In genomic region chr5:54547711-54548250, GRCh38 we compare ENCODE assay signal across 14 cellular contexts. TPM values are rescaled to one million over a fixed set of nuclear protein-coding genes. Genes with fewer than 3 reads are reported as not detected.
DNase-seq lines count a peak whose midpoint lies in the region; ATAC-seq and TF ChIP-seq lines count a peak whose summit lies in the region.
"Had no signal": no experiment of that assay in that cellular context is flagged by ENCODE, and none has a peak within 500 bp of the region (broad histone marks: within the 10 kb centered on the region; RNA-seq: fewer than 3 reads in every experiment).

No MANE protein-coding gene starts in this region.

- H4K8ac ChIP-seq in IMR-90 (ENCODE audit: low read depth in 2 of 2, low read length in 2 of 2): peak overlapping the region in 1 of 2 experiments; percentile 7; a peak in 1 of 4 replicates

- H3K4ac ChIP-seq in IMR-90 (ENCODE audit: low read depth, low read length): 0 out of 2 replicates have a peak overlapping the region, but pooled peaks have one; percentile 32

- H3K9me3 ChIP-seq in IMR-90 (ENCODE audit: control insufficient read depth, insufficient read depth, low read length): no peaks in the 10 kb centered on the region
- H3K9me3 ChIP-seq in lung (ENCODE audit: control insufficient read depth in 2 of 2, insufficient read depth in 1 of 2, low read length in 1 of 2): no peaks in the 10 kb centered on the region
- H3K9me3 ChIP-seq: BLaER1 treated with 17β-estradiol and CSF1 and Interleukin-3, amounts not matched to agents 10 nM and 100 nM had no signal

- no peaks in the 10 kb centered on the region for H3K27me3 Mint-ChIP-seq in activated T-cell treated with anti-CD3 and anti-CD28 coated beads, Interleukin-2, amount 50 U/mL, for 24 hours
- H3K27me3 Mint-ChIP-seq: activated CD4-positive, alpha-beta T cell treated with anti-CD3 and anti-CD28 coated beads, Interleukin-2, amount 10 ng/mL, durations not matched to agents 7 days and 5 days; activated naive CD8-positive, alpha-beta T cell treated with anti-CD3 and anti-CD28 coated beads, Interleukin-2, amount 10 ng/mL, durations not matched to agents 7 days and 5 days; stimulated activated naive CD8-positive, alpha-beta T cell treated with anti-CD3 and anti-CD28 coated beads, Interleukin-15, amount 100 ng/mL, for 72 hours had no signal

- CTCF ChIA-PET in AG04449 (lab: Yijun Ruan, JAX) (interaction anchor here (1.7 to 1.8 kb wide), 2 partner anchors 10 to 298 kb away, joined by 7 to 8 read pairs; no protein-coding TSS in a partner anchor), IMR-90 (lab: Yijun Ruan, JAX) (no interaction called here)

- H3K4me1 ChIP-seq in IMR-90 (ENCODE audit: control insufficient read depth, insufficient read depth, low read length) (peaks cover 8% of the 10 kb centered on the region), lung (ENCODE audit: control insufficient read depth in 2 of 2, insufficient read depth in 2 of 2, low read length in 2 of 2) (peaks cover 4 to 17% of the 10 kb centered on the region in 2 donors)

- H3K36me3 ChIP-seq in IMR-90 (ENCODE audit: control insufficient read depth, insufficient read depth, low read length) (peaks cover 39% of the 10 kb centered on the region), lung (ENCODE audit: control insufficient read depth in 2 of 2, insufficient read depth in 2 of 2, low read length in 2 of 2) (peaks cover 3 to 6% of the 10 kb centered on the region in 2 donors)

- BruUV-seq in IMR-90 (replicated peaks; lab: Mats Ljungman, UMichigan): no TSS peak

- in situ Hi-C loops in IMR-90 (cut with MboI; ENCODE audit: low sequenced_read_pairs): no loop called here

- no peak overlapping the region for H4K5ac ChIP-seq in IMR-90 (ENCODE audit: low read depth, low read length)

- no peak overlapping the region for H2AK9ac ChIP-seq in IMR-90 (replicated peaks; ENCODE audit: low read depth, low read length, poor library complexity)

- H3K27ac Mint-ChIP-seq in activated T-cell treated with anti-CD3 and anti-CD28 coated beads, Interleukin-2, amount 50 U/mL, for 24 hours: no peak overlapping the region
- H3K27ac Mint-ChIP-seq: activated CD4-positive, alpha-beta T cell treated with anti-CD3 and anti-CD28 coated beads, Interleukin-2, amount 10 ng/mL, durations not matched to agents 7 days and 5 days; activated naive CD8-positive, alpha-beta T cell treated with anti-CD3 and anti-CD28 coated beads, Interleukin-2, amount 10 ng/mL, durations not matched to agents 7 days and 5 days; stimulated activated naive CD8-positive, alpha-beta T cell treated with anti-CD3 and anti-CD28 coated beads, Interleukin-15, amount 100 ng/mL, for 72 hours had no signal

- H2BK120ac ChIP-seq in IMR-90 (ENCODE audit: low read depth, low read length): no peak overlapping the region

- no peak overlapping the region; the same call in 2 of the 3 replicates for H2BK15ac ChIP-seq in IMR-90 (ENCODE audit: low read depth, low read length)

- TF ChIP-seq POLR2A in IMR-90 (IDR thresholded peaks at IDR 0.05; ENCODE audit: low read depth, low read length): no peak

- no peak for TF ChIP-seq CTCF in AG04449 (IDR thresholded peaks at IDR 0.05; ENCODE audit: insufficient read depth, low read length, missing control alignments)
- TF ChIP-seq CTCF in IMR-90 (conservative IDR thresholded peaks at IDR 0.05; ENCODE audit: low read depth, low read length): no peak
- TF ChIP-seq CTCF in lung (IDR thresholded peaks at IDR 0.05; ENCODE audit: control extremely low read depth, extremely low read depth): no peak

- POLR2A ChIA-PET in AG04449 (lab: Yijun Ruan, JAX) (no interaction called here), IMR-90 (lab: Charles Lee; ENCODE audit: unreplicated experiment) (no interaction called here)

- H3K56ac ChIP-seq in IMR-90 (ENCODE audit: extremely low read depth, insufficient read depth, low read length): no peak overlapping the region

- no peaks in the 10 kb centered on the region for H3K9me3 Mint-ChIP-seq in activated T-cell treated with anti-CD3 and anti-CD28 coated beads, Interleukin-2, amount 50 U/mL, for 24 hours
- H3K9me3 Mint-ChIP-seq: activated CD4-positive, alpha-beta T cell treated with anti-CD3 and anti-CD28 coated beads, Interleukin-2, amount 10 ng/mL, durations not matched to agents 7 days and 5 days; activated naive CD8-positive, alpha-beta T cell treated with anti-CD3 and anti-CD28 coated beads, Interleukin-2, amount 10 ng/mL, durations not matched to agents 7 days and 5 days; stimulated activated naive CD8-positive, alpha-beta T cell treated with anti-CD3 and anti-CD28 coated beads, Interleukin-15, amount 100 ng/mL, for 72 hours had no signal

- peak; percentile 78 for ATAC-seq in IMR-90 (ENCODE audit: low read depth)
- peak; percentile 69 for ATAC-seq in esophagus mucosa
- ATAC-seq in lung (ENCODE audit: insufficient read depth, low FRiP score): peak; percentile 41
- ATAC-seq: stimulated activated naive CD8-positive, alpha-beta T cell treated with anti-CD3 and anti-CD28 coated beads, Interleukin-15, amount 100 ng/mL, for 72 hours had no signal

- no peak overlapping the region for H3K4me2 ChIP-seq in IMR-90 (ENCODE audit: low read depth, low read length)

- H3K36me3 Mint-ChIP-seq in activated T-cell treated with anti-CD3 and anti-CD28 coated beads, Interleukin-2, amount 50 U/mL, for 24 hours (ENCODE audit: low read depth): peaks cover 30% of the 10 kb centered on the region

- peaks cover 24% of the 10 kb centered on the region for H3K9me1 ChIP-seq in IMR-90 (ENCODE audit: insufficient read depth, low read length)

- no peak overlapping the region; the same call in 1 of the 2 replicates for H3K27ac ChIP-seq in IMR-90 (ENCODE audit: insufficient read depth, low read length)
- H3K27ac ChIP-seq in lung (ENCODE audit: low read depth in 1 of 2, low read length in 1 of 2): peak overlapping the region in 1 of 2 donors; percentile 67

- WGBS in IMR-90 (ENCODE audit: extremely low coverage in 2 of 2, insufficient read length in 1 of 2), 2 experiments: no CpG with 5 or more reads among the region's 1 CpG
- 45 to 79% methylated on average over 1 of the region's 1 CpG for WGBS in lung, 2 donors

- H3K4me3 ChIP-seq in AG04449 (ENCODE audit: low read depth, low read length) (no peak overlapping the region), IMR-90 (ENCODE audit: insufficient read depth, low read depth, low read length) (no peak overlapping the region), lung (no peak overlapping the region)
- H3K4me3 ChIP-seq: BLaER1 treated with 17β-estradiol and CSF1 and Interleukin-3, amounts not matched to agents 10 nM and 100 nM had no signal

- no peak overlapping the region for H2BK20ac ChIP-seq in IMR-90 (ENCODE audit: low read depth, low read length)

- H3K23ac ChIP-seq in IMR-90 (ENCODE audit: low read depth, low read length): no peak overlapping the region

- H4K20me1 ChIP-seq in IMR-90 (ENCODE audit: insufficient read depth, low read length): peaks cover 58% of the 10 kb centered on the region

- H3K18ac ChIP-seq in IMR-90 (ENCODE audit: low read depth, low read length): no peak overlapping the region

- H3K79me1 ChIP-seq in IMR-90 (ENCODE audit: low read depth in 1 of 2, low read length in 2 of 2): peaks cover 34 to 80% of the 10 kb centered on the region in 2 experiments

- dilution Hi-C loops in IMR-90 (cut with HindIII; ENCODE audit: low sequenced_read_pairs, unreplicated experiment): no loop called here

- peaks cover 1% of the 10 kb centered on the region for H3K4me1 Mint-ChIP-seq in activated T-cell treated with anti-CD3 and anti-CD28 coated beads, Interleukin-2, amount 50 U/mL, for 24 hours (ENCODE audit: low read depth)
- H3K4me1 Mint-ChIP-seq: activated CD4-positive, alpha-beta T cell treated with anti-CD3 and anti-CD28 coated beads, Interleukin-2, amount 10 ng/mL, durations not matched to agents 7 days and 5 days; activated naive CD8-positive, alpha-beta T cell treated with anti-CD3 and anti-CD28 coated beads, Interleukin-2, amount 10 ng/mL, durations not matched to agents 7 days and 5 days; stimulated activated naive CD8-positive, alpha-beta T cell treated with anti-CD3 and anti-CD28 coated beads, Interleukin-15, amount 100 ng/mL, for 72 hours had no signal

- TF ChIP-seq RAD21 in IMR-90 (IDR thresholded peaks at IDR 0.05; ENCODE audit: low read length): no peak

- H2BK5ac ChIP-seq in IMR-90 (ENCODE audit: low read depth, low read length, poor library complexity, severe bottlenecking): peak overlapping the region; percentile 22

- DNase-seq in AG04449 (ENCODE audit: low read depth, low spot score) (peak; percentile 42), IMR-90 (peak; percentile 90), lung (ENCODE audit: low spot score) (peak; percentile 34), epidermal melanocyte (ENCODE audit: insufficient read length, low spot score) (no peak), NCI-H69 (lab: John Stamatoyannopoulos, UW) (no peak), SK-N-DZ (ENCODE audit: low spot score) (no peak)
- no peak for DNase-seq in activated T-cell treated with anti-CD3 and anti-CD28 coated beads, Interleukin-2, amount 50 U/mL, for 24 hours
- DNase-seq: activated CD4-positive, alpha-beta T cell treated with anti-CD3 and anti-CD28 coated beads, Interleukin-2, amount 10 ng/mL, durations not matched to agents 7 days and 5 days; activated naive CD8-positive, alpha-beta T cell treated with anti-CD3 and anti-CD28 coated beads, Interleukin-2, amount 10 ng/mL, durations not matched to agents 7 days and 5 days; NCI-H1694 treated with DMSO at 0.1 percent for 48 hours; SIG-M5; stimulated activated naive CD8-positive, alpha-beta T cell treated with anti-CD3 and anti-CD28 coated beads, Interleukin-15, amount 100 ng/mL, for 72 hours had no signal

- intact Hi-C loops in IMR-90 (cut with micrococcal nuclease): no loop called here

- peak overlapping the region; percentile 36 for H3K14ac ChIP-seq in IMR-90 (replicated peaks; ENCODE audit: low read depth, low read length)

- H4K91ac ChIP-seq in IMR-90 (ENCODE audit: insufficient read depth, low read depth, low read length): 0 out of 2 replicates have a peak overlapping the region, but pooled peaks have one; percentile 34

- H3K9ac ChIP-seq in IMR-90 (ENCODE audit: low read depth, low read length): no peak overlapping the region
- H3K9ac ChIP-seq: BLaER1 treated with 17β-estradiol and CSF1 and Interleukin-3, amounts not matched to agents 10 nM and 100 nM had no signal

- no peak overlapping the region for H2AFZ ChIP-seq in IMR-90 (replicated peaks; ENCODE audit: low read length, poor library complexity)

- H3K27me3 ChIP-seq in IMR-90 (ENCODE audit: control insufficient read depth, insufficient read depth, low read length): no peaks in the 10 kb centered on the region
- H3K27me3 ChIP-seq in lung (ENCODE audit: control insufficient read depth, insufficient read depth): no peaks in the 10 kb centered on the region
- H3K27me3 ChIP-seq: BLaER1 treated with 17β-estradiol and CSF1 and Interleukin-3, amounts not matched to agents 10 nM and 100 nM had no signal

- H2AK5ac ChIP-seq in IMR-90 (ENCODE audit: low read depth, low read length): peak overlapping the region; percentile 35

- no peak overlapping the region for H3K4me3 Mint-ChIP-seq in activated T-cell treated with anti-CD3 and anti-CD28 coated beads, Interleukin-2, amount 50 U/mL, for 24 hours
- H3K4me3 Mint-ChIP-seq: activated CD4-positive, alpha-beta T cell treated with anti-CD3 and anti-CD28 coated beads, Interleukin-2, amount 10 ng/mL, durations not matched to agents 7 days and 5 days; activated naive CD8-positive, alpha-beta T cell treated with anti-CD3 and anti-CD28 coated beads, Interleukin-2, amount 10 ng/mL, durations not matched to agents 7 days and 5 days; stimulated activated naive CD8-positive, alpha-beta T cell treated with anti-CD3 and anti-CD28 coated beads, Interleukin-15, amount 100 ng/mL, for 72 hours had no signal

RNA-seq across cellular contexts. Expression of gene SNX18, which starts 30.2 kb away (rescaled TPM):
- total RNA-seq in IMR-90 (2012; rRNA removed) (50.0 and 67.8 TPM in 2 replicates), esophagus mucosa (16.2 TPM), lung (10 to 100 TPM; 36.9 to 43.4 TPM)
- polyA plus RNA-seq in IMR-90 (2012; rRNA removed) (31.2 and 40.1 TPM in 2 replicates), lung (10 to 100 TPM in 1 of 2 donors, 1 to 10 TPM in 1; 5.5 to 33.0 TPM)
- polyA plus RNA-seq in IMR-90 (2012; cell fraction: cytosol; rRNA removed): 33.9 and 66.4 TPM in 2 replicates
- 17.8 and 42.7 TPM in 2 replicates for polyA plus RNA-seq in IMR-90 (2012; cell fraction: nucleus; rRNA removed; ENCODE audit: low replicate concordance)
- polyA plus RNA-seq in SK-N-DZ (2014; cell fraction: cytosol; rRNA removed): 4.9 and 5.2 TPM in 2 replicates
- 2.6 and 3.0 TPM in 2 replicates for polyA plus RNA-seq in SK-N-DZ (2014; cell fraction: nucleus; rRNA removed)

Comparison
In these comparisons a context has a peak if more than half of its experiments do, and no peak if none do; other contexts are left out.
1. DNase-seq: peak in AG04449 (single experiment), IMR-90 (single experiment) and lung (single experiment); none in epidermal melanocyte (single experiment), NCI-H69 (single experiment), SK-N-DZ (single experiment) and activated T-cell treated with anti-CD3 and anti-CD28 coated beads, Interleukin-2, amount 50 U/mL, for 24 hours (single experiment).
2. Peak in every context shown above with its lines, with median percentiles within 50 percentile points of each other: ATAC-seq.